ENCODE assay signal across 14 cellular contexts in the genomic region with DNA sequence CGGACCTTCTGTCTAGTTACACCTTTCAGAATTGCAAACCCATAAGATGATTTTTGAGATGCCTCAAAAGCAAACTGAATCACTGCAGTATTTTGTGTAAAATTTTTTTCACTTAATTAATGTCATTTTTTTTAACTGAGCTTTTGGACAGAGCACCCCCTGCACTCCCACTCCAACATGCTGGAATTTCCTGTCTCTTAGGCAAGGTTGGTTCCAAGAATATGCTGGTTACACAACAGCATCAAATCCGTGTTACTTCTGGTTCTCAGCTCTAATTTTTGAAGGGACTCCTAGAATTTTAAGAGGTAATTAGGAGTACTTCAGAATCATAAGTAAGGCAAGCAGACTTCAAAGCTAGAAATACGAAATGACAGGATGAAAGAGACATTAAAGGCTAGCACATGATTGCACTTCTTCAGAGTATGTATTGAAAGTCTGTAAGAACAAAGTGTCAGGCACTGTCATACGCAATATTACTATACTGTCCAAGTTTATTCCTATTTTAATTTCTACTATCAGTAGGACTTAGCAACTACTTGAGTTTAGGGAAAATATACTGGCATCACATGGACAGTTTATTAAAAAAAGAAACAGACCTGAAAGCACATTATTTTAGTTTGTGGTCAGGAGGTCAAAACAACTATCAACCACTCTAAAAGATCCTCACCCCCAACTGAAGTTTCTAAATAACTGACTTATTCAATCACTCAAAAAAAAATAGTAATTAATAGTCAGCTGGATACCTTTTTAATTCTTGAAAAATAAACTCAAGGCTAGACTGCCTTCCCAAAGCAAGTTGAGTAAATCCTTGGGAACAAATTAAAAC. TPM values are rescaled to one million over a fixed set of nuclear protein-coding genes. Genes with fewer than 3 reads are reported as not detected.
DNase-seq lines count a peak whose midpoint lies in the region; ATAC-seq, FAIRE-seq and TF ChIP-seq lines count a peak whose summit lies in the region.
"Had no signal": no experiment of that assay in that cellular context is flagged by ENCODE, and none has a peak within 500 bp of the region (broad histone marks: within the 10 kb centered on the region; RNA-seq: fewer than 3 reads in every experiment).

No MANE protein-coding gene starts in this region.

- no peaks in the 10 kb centered on the region for H3K9me3 ChIP-seq in GM23248 (ENCODE audit: low read depth)
- no peaks in the 10 kb centered on the region for H3K9me3 ChIP-seq in mesenchymal stem cell (ENCODE audit: control insufficient read depth, low read length)
- H3K9me3 ChIP-seq in tibial artery: no peaks in the 10 kb centered on the region
- no peaks in the 10 kb centered on the region for H3K9me3 ChIP-seq in gastrocnemius medialis
- H3K9me3 ChIP-seq: SJSA1 had no signal

- no peak overlapping the region for H2BK120ac ChIP-seq in mesenchymal stem cell (ENCODE audit: low read depth, low read length)

- H4K8ac ChIP-seq in mesenchymal stem cell (ENCODE audit: low read length): no peak overlapping the region

- no peak overlapping the region for H2BK15ac ChIP-seq in mesenchymal stem cell (ENCODE audit: low read depth, poor library complexity, severe bottlenecking)

- no peak for TF ChIP-seq POLR2A in gastrocnemius medialis (IDR thresholded peaks at IDR 0.05)

- H2BK5ac ChIP-seq in mesenchymal stem cell (ENCODE audit: low read depth, low read length, poor library complexity, severe bottlenecking): no peak overlapping the region

- H3K27ac ChIP-seq in GM23248 (peak overlapping the region; percentile 21; the same call in 1 of the 2 replicates), mesenchymal stem cell (ENCODE audit: low read length, poor library complexity, severe bottlenecking) (no peak overlapping the region), tibial artery (peak overlapping the region in 1 of 2 donors; percentile 24), gastrocnemius medialis (no peak overlapping the region)
- H3K27ac ChIP-seq: SJSA1 had no signal

- in situ Hi-C loops in GM23248 (cut with MboI) (no loop called here), gastrocnemius medialis (cut with MboI; ENCODE audit: low sequenced_read_pairs in 4 of 4) (loop anchor here in 3 of 4 donors (25.0 kb wide), 2 partner anchors 319 to 344 kb away; a partner anchor contains a TSS)

- H3K79me1 ChIP-seq in mesenchymal stem cell (replicated peaks; ENCODE audit: low read length, poor library complexity, severe bottlenecking): no peaks in the 10 kb centered on the region

- H3K4me1 ChIP-seq in GM23248 (ENCODE audit: insufficient read depth): peaks cover 39% of the 10 kb centered on the region
- H3K4me1 ChIP-seq in mesenchymal stem cell (ENCODE audit: control insufficient read depth, insufficient read depth, low read depth, low read length): no peaks in the 10 kb centered on the region
- no peaks in the 10 kb centered on the region for H3K4me1 ChIP-seq in tibial artery
- no peaks in the 10 kb centered on the region for H3K4me1 ChIP-seq in gastrocnemius medialis
- H3K4me1 ChIP-seq: SJSA1 had no signal

- ATAC-seq in gastrocnemius medialis (no peak), HG02840 (IDR thresholded peaks at IDR 0.05; ENCODE audit: low FRiP score, unreplicated experiment) (no peak)

- H3K9ac ChIP-seq in GM23248 (no peak overlapping the region), mesenchymal stem cell (ENCODE audit: low read length) (no peak overlapping the region)

- H3K36me3 ChIP-seq in GM23248 (ENCODE audit: low read depth) (no peaks in the 10 kb centered on the region), mesenchymal stem cell (ENCODE audit: control insufficient read depth in 1 of 2, insufficient read depth in 2 of 2, low read depth in 1 of 2, low read length in 2 of 2) (no peaks in the 10 kb centered on the region), tibial artery (no peaks in the 10 kb centered on the region), gastrocnemius medialis (no peaks in the 10 kb centered on the region)
- H3K36me3 ChIP-seq: SJSA1 had no signal

- no peak overlapping the region for H4K91ac ChIP-seq in mesenchymal stem cell (ENCODE audit: low read length)

- no peak overlapping the region for H3K23ac ChIP-seq in mesenchymal stem cell (ENCODE audit: low read length in 2 of 2)

- peak overlapping the region; percentile 66 for H3K4me2 ChIP-seq in GM23248 (ENCODE audit: unreplicated experiment)
- H3K4me2 ChIP-seq in mesenchymal stem cell (ENCODE audit: low read length, poor library complexity, severe bottlenecking): no peak overlapping the region

- no peak overlapping the region for H2AK5ac ChIP-seq in mesenchymal stem cell (ENCODE audit: low read length, severe bottlenecking)

- intact Hi-C loops in tibial artery (cut with DNase I; ENCODE audit: low total_unique reads) (no loop called here), gastrocnemius medialis (cut with DNase I; ENCODE audit: low total_unique reads) (no loop called here)

- no peak overlapping the region for H3K4ac ChIP-seq in mesenchymal stem cell (ENCODE audit: low read depth in 1 of 2, low read length in 2 of 2)

- H2BK12ac ChIP-seq in mesenchymal stem cell (ENCODE audit: low read length in 2 of 2): no peak overlapping the region

- TF ChIP-seq CTCF in tibial artery (IDR thresholded peaks at IDR 0.05): no peak
- no peak for TF ChIP-seq CTCF in gastrocnemius medialis (IDR thresholded peaks at IDR 0.05 in 4 of 5, conservative IDR thresholded peaks at IDR 0.05 in 1 of 5)

- H3F3A ChIP-seq in GM23248 (ENCODE audit: insufficient read depth): peaks cover 21% of the 10 kb centered on the region

- H2AFZ ChIP-seq in GM23248: peak overlapping the region; percentile 52
- H2AFZ ChIP-seq in mesenchymal stem cell (ENCODE audit: low read depth, low read length): no peak overlapping the region

- no peak overlapping the region for H3K14ac ChIP-seq in mesenchymal stem cell (ENCODE audit: low read length in 2 of 2)

- FAIRE-seq in GM18507 (lab: Jason Lieb, UNC): peak; percentile 48

- H3K4me3 ChIP-seq in GM23248 (peak overlapping the region; percentile 26), mesenchymal stem cell (ENCODE audit: insufficient read depth in 1 of 2, low read depth in 1 of 2, low read length in 2 of 2) (no peak overlapping the region), tibial artery (no peak overlapping the region), gastrocnemius medialis (no peak overlapping the region)
- H3K4me3 ChIP-seq: SJSA1 had no signal

- no peak overlapping the region for H3K18ac ChIP-seq in mesenchymal stem cell (ENCODE audit: low read depth in 1 of 2, low read length in 2 of 2)

- H3K79me2 ChIP-seq in GM23248 (ENCODE audit: insufficient read depth): no peaks in the 10 kb centered on the region

- H3K27me3 ChIP-seq in GM23248 (replicated peaks; ENCODE audit: insufficient read depth) (no peaks in the 10 kb centered on the region), mesenchymal stem cell (ENCODE audit: control insufficient read depth in 1 of 2, insufficient read depth in 1 of 2, low read length in 2 of 2) (no peaks in the 10 kb centered on the region), tibial artery (no peaks in the 10 kb centered on the region), gastrocnemius medialis (no peaks in the 10 kb centered on the region)
- H3K27me3 ChIP-seq: SJSA1 had no signal

- no peaks in the 10 kb centered on the region for H3K9me2 ChIP-seq in GM23248 (ENCODE audit: insufficient read depth)

- WGBS in GM23248 (ENCODE audit: low coverage in 1 of 2, low lambda C conversion rate in 2 of 2, missing lambda C conversion rate in 2 of 2), 2 experiments: 35 to 38% methylated on average over 4 of the region's 4 CpGs
- 78% methylated on average over 2 of the region's 4 CpGs for WGBS in mesenchymal stem cell

- no peaks in the 10 kb centered on the region for H4K20me1 ChIP-seq in GM23248 (ENCODE audit: insufficient read depth)

- no peak for DNase-seq in GM18507 (ENCODE audit: extremely low spot score, insufficient read length, low read depth)
- peak; percentile 60 for DNase-seq in GM23248
- DNase-seq in NCI-H226: peak; percentile 39
- DNase-seq in mesenchymal stem cell: peak; percentile 4
- no peak for DNase-seq in tibial artery
- no peak for DNase-seq in OCI-M2 (lab: John Stamatoyannopoulos, UW; ENCODE audit: unreplicated experiment)
- DNase-seq in gastrocnemius medialis: no peak
- DNase-seq: activated effector memory CD4-positive, alpha-beta T cell treated with anti-CD3 and anti-CD28 coated beads, Interleukin-2, amount 50 U/mL, for 16 hours; Calu3; NCI-H2227 treated with DMSO at 0.1 percent for 48 hours had no signal

RNA-seq across cellular contexts. Expression of a gene that starts 1.6 kb away (rescaled TPM):
- 2.3 and 3.0 TPM in 2 replicates for total RNA-seq in GM23248 (2014; rRNA removed; shearing (Covaris generic))
- 4.7 and 4.9 TPM in 2 replicates for polyA plus RNA-seq in GM23248 (2016; fragmentation: Nextera tagmentation; extraction: Ambion mirVana)
- not detected for polyA plus RNA-seq in mesenchymal stem cell (2013, experiment 1 of 2)
- not detected for polyA plus RNA-seq in mesenchymal stem cell (2013, experiment 2 of 2)
- 1 to 10 TPM in 1 of 4 donors, under 1 TPM in 2, not detected in 1; 0.55 to 3.9 (median 0.60) TPM for total RNA-seq in gastrocnemius medialis
- total RNA-seq: Calu3, chondrocyte, progenitor cell of endocrine pancreas, SJSA1 had no signal

RNA-seq across cellular contexts. Expression of a gene that starts 20.4 kb away (rescaled TPM):
- 22.8 and 27.1 TPM in 2 replicates for total RNA-seq in GM23248 (2014; rRNA removed; shearing (Covaris generic))
- polyA plus RNA-seq in GM23248 (2016; fragmentation: Nextera tagmentation; extraction: Ambion mirVana): 17.8 and 19.2 TPM in 2 replicates
- 36.2 TPM for polyA plus RNA-seq in mesenchymal stem cell (2013, experiment 1 of 2)
- polyA plus RNA-seq in mesenchymal stem cell (2013, experiment 2 of 2): 37.0 TPM
- total RNA-seq in gastrocnemius medialis: 10 to 100 TPM in 3 of 4 donors, 1 to 10 TPM in 1; 6.3 to 13.0 (median 11.8) TPM

RNA-seq across cellular contexts. Expression of a gene that starts 39.4 kb away (rescaled TPM):
- total RNA-seq in GM23248 (2014; rRNA removed; shearing (Covaris generic)): not detected in 2 replicates
- not detected in 2 replicates for polyA plus RNA-seq in GM23248 (2016; fragmentation: Nextera tagmentation; extraction: Ambion mirVana)
- 0.03 TPM for polyA plus RNA-seq in mesenchymal stem cell (2013, experiment 1 of 2)
- not detected for polyA plus RNA-seq in mesenchymal stem cell (2013, experiment 2 of 2)
- total RNA-seq in gastrocnemius medialis: 1 to 10 TPM in 3 of 4 donors, under 1 TPM in 1; 0.20 to 9.2 (median 2.8) TPM
- total RNA-seq: chondrocyte, SJSA1 had no signal

RNA-seq across cellular contexts. Expression of a gene that starts 53.8 kb away (rescaled TPM):
- total RNA-seq in GM23248 (2014; rRNA removed; shearing (Covaris generic)): 24.0 and 36.2 TPM in 2 replicates
- polyA plus RNA-seq in GM23248 (2016; fragmentation: Nextera tagmentation; extraction: Ambion mirVana): 12.9 and 13.5 TPM in 2 replicates
- 9.3 TPM for polyA plus RNA-seq in mesenchymal stem cell (2013, experiment 1 of 2)
- 8.0 TPM for polyA plus RNA-seq in mesenchymal stem cell (2013, experiment 2 of 2)
- 10 to 100 TPM; 30.9 to 41.8 (median 37.2) TPM for total RNA-seq in gastrocnemius medialis

Comparison
In these comparisons a context has a peak if more than half of its experiments do, and no peak if none do; other contexts are left out.
1. DNase-seq: peak in GM23248 (single experiment), NCI-H226 (single experiment) and mesenchymal stem cell (single experiment); none in GM18507 (single experiment), tibial artery (0 of 2), OCI-M2 (single experiment) and gastrocnemius medialis (0 of 2).